ENCODE assay signal across 8 cellular contexts in genomic region chr1:180229483-180230415, GRCh38. TPM values are rescaled to one million over a fixed set of nuclear protein-coding genes. Genes with fewer than 3 reads are reported as not detected.
A peak's percentile ranks its signal among the peaks of the same experiment; 100 is the strongest.
DNase-seq lines count a peak whose midpoint lies in the region; ATAC-seq and TF ChIP-seq lines count a peak whose summit lies in the region.

Gene LHX4, plus strand, starts transcription at chr1:180230264. Its CDS starts 266 bp downstream, at chr1:180230530.

- H3K27ac Mint-ChIP-seq in T-helper 17 cell (no peak within 1 kb of the TSS), endothelial cell (ENCODE audit: unreplicated experiment) (no peak within 1 kb of the TSS)

- no peaks in the 10 kb centered on the region for H3K9me3 ChIP-seq in T-helper 17 cell (ENCODE audit: control insufficient read depth, low read length, poor library complexity, severe bottlenecking)
- H3K9me3 ChIP-seq in mucosa of stomach (ENCODE audit: control insufficient read depth, low read length), result no peaks in the 10 kb centered on the region

- H3K27me3 Mint-ChIP-seq in T-helper 17 cell, result peaks cover 62% of the 10 kb centered on the region
- H3K27me3 Mint-ChIP-seq in endothelial cell (ENCODE audit: unreplicated experiment), result peaks cover 23% of the 10 kb centered on the region

- no peak for TF ChIP-seq CTCF in AG04449 (IDR thresholded peaks at IDR 0.05; ENCODE audit: insufficient read depth, low read length, missing control alignments)
- no peak for TF ChIP-seq CTCF in GM13977 (IDR thresholded peaks at IDR 0.05; ENCODE audit: extremely low read depth, insufficient read depth, missing control alignments)
- no peak for TF ChIP-seq CTCF in endothelial cell (IDR thresholded peaks at IDR 0.05; ENCODE audit: unreplicated experiment)

- no peak within 1 kb of the TSS for H3K9ac ChIP-seq in mucosa of stomach (ENCODE audit: low read length)

- H3K4me1 Mint-ChIP-seq in T-helper 17 cell (peaks cover 10% of the 10 kb centered on the region), endothelial cell (ENCODE audit: unreplicated experiment) (peaks cover 11% of the 10 kb centered on the region)

- peaks cover 90% of the 10 kb centered on the region for H3K27me3 ChIP-seq in mucosa of stomach (ENCODE audit: control insufficient read depth, insufficient read depth, low read length)

- H3K4me3 Mint-ChIP-seq in T-helper 17 cell (peak within 1 kb of the TSS; percentile 85), endothelial cell (ENCODE audit: unreplicated experiment) (peak within 1 kb of the TSS; percentile 56)

- in situ Hi-C loops in GM13977 (cut with MboI; ENCODE audit: low pct_unique_long_range_greater_than_20kb, low sequenced_read_pairs, unreplicated experiment), result no loop called here

- H3K9me3 Mint-ChIP-seq in endothelial cell (ENCODE audit: unreplicated experiment), result no peaks in the 10 kb centered on the region

- H3K36me3 ChIP-seq in mucosa of stomach (ENCODE audit: control insufficient read depth, insufficient read depth, low read length), result no peaks in the 10 kb centered on the region

- H3K36me3 Mint-ChIP-seq in T-helper 17 cell (ENCODE audit: low read depth) (peaks cover 3% of the 10 kb centered on the region), endothelial cell (ENCODE audit: low read depth, unreplicated experiment) (peaks cover 4% of the 10 kb centered on the region)

- DNase-seq in AG04449 (ENCODE audit: low read depth, low spot score) (no peak), GM13977 (ENCODE audit: low spot score) (peak; percentile 86), LHCN-M2 (ENCODE audit: low read depth) (peak; percentile 17), T-helper 17 cell (no peak), endothelial cell (ENCODE audit: low spot score) (peak; percentile 51), amniotic stem cell (lab: John Stamatoyannopoulos, UW) (no peak), DMS79 (lab: John Stamatoyannopoulos, UW) (no peak)

- peaks cover 35% of the 10 kb centered on the region for H3K4me1 ChIP-seq in mucosa of stomach (ENCODE audit: control insufficient read depth, insufficient read depth, low read length)

- ATAC-seq in T-helper 17 cell, result peak; percentile 49

- H3K4me3 ChIP-seq in AG04449 (ENCODE audit: low read depth, low read length) (peak within 1 kb of the TSS; percentile 52), mucosa of stomach (ENCODE audit: low read length) (peak within 1 kb of the TSS; percentile 14)

- POLR2A ChIA-PET in AG04449 (lab: Yijun Ruan, JAX), result no interaction called here

- CTCF ChIA-PET in AG04449 (lab: Yijun Ruan, JAX), result interaction anchor here (1.2 kb wide), 1 partner anchor 251 kb away, joined by 4 read pairs; no protein-coding TSS in a partner anchor

RNA-seq across cellular contexts. Expression of gene LHX4, which starts in this region (rescaled TPM):
- total RNA-seq in LHCN-M2 (2014; rRNA removed) (0.11 and 0.13 TPM in 2 replicates), T-helper 17 cell (not detected), endothelial cell (ENCODE audit: unreplicated experiment) (1.5 TPM)
- polyA plus RNA-seq in LHCN-M2 (2012), result 0.19 TPM

Comparison
In these comparisons a context has a peak if more than half of its experiments do, and no peak if none do; other contexts are left out.
1. Peak in DNase-seq in LHCN-M2; RNA of the gene not detected or under 1 TPM.
2. Peak in ATAC-seq in T-helper 17 cell; RNA of the gene not detected or under 1 TPM.
3. DNase-seq: peak in GM13977 (single experiment) and endothelial cell (single experiment); none in AG04449 (single experiment), T-helper 17 cell (0 of 3), amniotic stem cell (single experiment) and DMS79 (single experiment).